ENCODE assay signal across 21 cellular contexts in the genomic region with DNA sequence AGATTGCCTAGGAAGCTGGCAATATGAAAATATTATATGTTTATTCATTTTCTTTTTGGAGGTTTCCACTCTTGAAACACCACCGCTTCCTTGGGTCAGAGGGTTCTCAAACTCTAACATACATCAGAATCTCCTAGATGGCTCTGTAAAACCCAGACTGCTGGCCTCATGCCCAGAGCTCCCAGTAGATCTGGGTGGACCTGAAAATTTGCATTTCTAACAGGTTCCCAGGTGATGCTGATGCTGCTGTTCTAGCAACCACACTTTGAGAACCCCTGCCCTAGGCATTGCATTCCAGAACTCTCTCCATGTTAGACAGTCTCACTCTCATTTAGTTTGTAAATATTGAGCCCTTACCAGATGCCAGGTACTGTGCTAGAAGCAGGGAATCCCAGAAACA.
DNase-seq lines count a peak whose midpoint lies in the region; ATAC-seq, FAIRE-seq and TF ChIP-seq lines count a peak whose summit lies in the region.
"Had no signal": no experiment of that assay in that cellular context is flagged by ENCODE, and none has a peak within 500 bp of the region (broad histone marks: within the 10 kb centered on the region; RNA-seq: fewer than 3 reads in every experiment).

No MANE protein-coding gene starts in this region.

- POLR2A ChIA-PET in activated CD4-positive, alpha-beta T cell treated with anti-CD3 and anti-CD28 coated beads for 36 hours (lab: Charles Lee) = no interaction called here
- POLR2A ChIA-PET in activated CD4-positive, alpha-beta memory T cell treated with anti-CD3 and anti-CD28 coated beads, Interleukin-2, amount 10 ng/mL, durations not matched to agents 7 days and 5 days (lab: Charles Lee) = interaction anchor here (1.3 to 4.4 kb wide), 4 partner anchors 10 to 25 kb away, joined by 5 to 27 read pairs (median 18); no protein-coding TSS in a partner anchor

- H3K27ac Mint-ChIP-seq in activated CD4-positive, alpha-beta T cell treated with anti-CD3 and anti-CD28 coated beads for 36 hours = peak overlapping the region; percentile 67
- H3K27ac Mint-ChIP-seq in activated CD4-positive, alpha-beta memory T cell treated with anti-CD3 and anti-CD28 coated beads, Interleukin-2, amount 10 ng/mL, durations not matched to agents 7 days and 5 days = peak overlapping the region; percentile 82
- H3K27ac Mint-ChIP-seq in osteocyte (ENCODE audit: unreplicated experiment) = no peak overlapping the region
- H3K27ac Mint-ChIP-seq: activated naive CD4-positive, alpha-beta T cell treated with anti-CD3 and anti-CD28 coated beads, Interleukin-2, amount 50 U/mL, for 24 hours had no signal

- no peaks in the 10 kb centered on the region for H3K9me3 Mint-ChIP-seq in activated CD4-positive, alpha-beta T cell treated with anti-CD3 and anti-CD28 coated beads for 36 hours (ENCODE audit: low read depth)
- H3K9me3 Mint-ChIP-seq in activated CD4-positive, alpha-beta memory T cell treated with anti-CD3 and anti-CD28 coated beads, Interleukin-2, amount 10 ng/mL, durations not matched to agents 7 days and 5 days = no peaks in the 10 kb centered on the region
- H3K9me3 Mint-ChIP-seq in osteocyte (ENCODE audit: unreplicated experiment) = no peaks in the 10 kb centered on the region
- H3K9me3 Mint-ChIP-seq: activated naive CD4-positive, alpha-beta T cell treated with anti-CD3 and anti-CD28 coated beads, Interleukin-2, amount 50 U/mL, for 24 hours had no signal

- no peak for ATAC-seq in activated CD4-positive, alpha-beta T cell treated with anti-CD3 and anti-CD28 coated beads for 36 hours
- no peak for ATAC-seq in HG02973 (IDR thresholded peaks at IDR 0.05; ENCODE audit: unreplicated experiment)
- ATAC-seq: esophagus mucosa, mucosa of descending colon had no signal

- peak; percentile 82 for FAIRE-seq in GM18507 (lab: Jason Lieb, UNC)
- FAIRE-seq: frontal cortex, islet of Langerhans had no signal

- CTCF ChIA-PET in activated CD4-positive, alpha-beta T cell treated with anti-CD3 and anti-CD28 coated beads for 36 hours (lab: Charles Lee) = no interaction called here
- CTCF ChIA-PET in activated CD4-positive, alpha-beta memory T cell treated with anti-CD3 and anti-CD28 coated beads, Interleukin-2, amount 10 ng/mL, durations not matched to agents 7 days and 5 days (lab: Charles Lee) = interaction anchor here (0.6 to 2.2 kb wide), 2 partner anchors 11 to 26 kb away, joined by 3 to 10 read pairs; no protein-coding TSS in a partner anchor

- in situ Hi-C loops in GM13976 (cut with MboI; ENCODE audit: low sequenced_read_pairs, unreplicated experiment) = no loop called here

- no peak for DNase-seq in activated CD4-positive, alpha-beta T cell treated with anti-CD3 and anti-CD28 coated beads for 36 hours
- no peak for DNase-seq in activated CD4-positive, alpha-beta T cell treated with anti-CD3 and anti-CD28 coated beads for 48 hours
- DNase-seq in GM18507 (ENCODE audit: extremely low spot score, insufficient read length, low read depth) (no peak), osteocyte (ENCODE audit: extremely low spot score, unreplicated experiment) (peak; percentile 51), SKM-1 treated with dmso at 0.1 percent for 144 hours (lab: John Stamatoyannopoulos, UW; ENCODE audit: unreplicated experiment) (no peak), GM13976 (ENCODE audit: low spot score) (no peak)
- DNase-seq in activated CD4-positive, alpha-beta memory T cell treated with anti-CD3 and anti-CD28 coated beads, Interleukin-2, amount 10 ng/mL, durations not matched to agents 7 days and 5 days = no peak
- DNase-seq: 8988T; BE2C; effector CD8-positive, alpha-beta T cell; hypothalamus; Kasumi-1; mucosa of descending colon; NCI-H1092 treated with DMSO at 0.1 percent for 48 hours; NCI-H2029 treated with DMSO at 0.1 percent for 48 hours; stimulated activated CD4-positive, alpha-beta T cell treated with anti-CD3 and anti-CD28 coated beads, Interleukin-4, amount 100 ng/mL, for 1 hour had no signal

- no peak overlapping the region for H3K4me3 Mint-ChIP-seq in activated CD4-positive, alpha-beta T cell treated with anti-CD3 and anti-CD28 coated beads for 36 hours
- no peak overlapping the region for H3K4me3 Mint-ChIP-seq in activated CD4-positive, alpha-beta memory T cell treated with anti-CD3 and anti-CD28 coated beads, Interleukin-2, amount 10 ng/mL, durations not matched to agents 7 days and 5 days
- H3K4me3 Mint-ChIP-seq in osteocyte (ENCODE audit: unreplicated experiment) = no peak overlapping the region
- H3K4me3 Mint-ChIP-seq: activated naive CD4-positive, alpha-beta T cell treated with anti-CD3 and anti-CD28 coated beads, Interleukin-2, amount 50 U/mL, for 24 hours had no signal

- TF ChIP-seq CTCF in osteocyte (IDR thresholded peaks at IDR 0.05) = no peak
- no peak for TF ChIP-seq CTCF in GM13976 (IDR thresholded peaks at IDR 0.05; ENCODE audit: borderline replicate concordance, control extremely low read depth, extremely low read depth, insufficient read depth, missing control alignments)

- peaks cover 20% of the 10 kb centered on the region for H3K36me3 Mint-ChIP-seq in activated CD4-positive, alpha-beta T cell treated with anti-CD3 and anti-CD28 coated beads for 36 hours (ENCODE audit: low read depth)
- H3K36me3 Mint-ChIP-seq in activated CD4-positive, alpha-beta memory T cell treated with anti-CD3 and anti-CD28 coated beads, Interleukin-2, amount 10 ng/mL, durations not matched to agents 7 days and 5 days (ENCODE audit: low read depth) = peaks cover 8% of the 10 kb centered on the region
- H3K36me3 Mint-ChIP-seq in osteocyte (ENCODE audit: unreplicated experiment) = no peaks in the 10 kb centered on the region

- intact Hi-C loops in activated CD4-positive, alpha-beta T cell treated with anti-CD3 and anti-CD28 coated beads for 36 hours (cut with DNase I, micrococcal nuclease) = loop anchor here in 1 of 2 experiments (2.0 to 5.0 kb wide), 3 partner anchors 24 to 750 kb away; no protein-coding TSS in a partner anchor

- H3K4me1 Mint-ChIP-seq in activated CD4-positive, alpha-beta T cell treated with anti-CD3 and anti-CD28 coated beads for 36 hours = peaks cover 67% of the 10 kb centered on the region
- peaks cover 65% of the 10 kb centered on the region for H3K4me1 Mint-ChIP-seq in activated CD4-positive, alpha-beta memory T cell treated with anti-CD3 and anti-CD28 coated beads, Interleukin-2, amount 10 ng/mL, durations not matched to agents 7 days and 5 days
- no peaks in the 10 kb centered on the region for H3K4me1 Mint-ChIP-seq in osteocyte (ENCODE audit: unreplicated experiment)

- H3K27me3 Mint-ChIP-seq in activated CD4-positive, alpha-beta T cell treated with anti-CD3 and anti-CD28 coated beads for 36 hours = no peaks in the 10 kb centered on the region
- H3K27me3 Mint-ChIP-seq in activated CD4-positive, alpha-beta memory T cell treated with anti-CD3 and anti-CD28 coated beads, Interleukin-2, amount 10 ng/mL, durations not matched to agents 7 days and 5 days = no peaks in the 10 kb centered on the region
- no peaks in the 10 kb centered on the region for H3K27me3 Mint-ChIP-seq in osteocyte (ENCODE audit: unreplicated experiment)
- H3K27me3 Mint-ChIP-seq: activated naive CD4-positive, alpha-beta T cell treated with anti-CD3 and anti-CD28 coated beads, Interleukin-2, amount 50 U/mL, for 24 hours had no signal
